Comparison of ENCODE assay signal across 23 cellular contexts in the genomic region with DNA sequence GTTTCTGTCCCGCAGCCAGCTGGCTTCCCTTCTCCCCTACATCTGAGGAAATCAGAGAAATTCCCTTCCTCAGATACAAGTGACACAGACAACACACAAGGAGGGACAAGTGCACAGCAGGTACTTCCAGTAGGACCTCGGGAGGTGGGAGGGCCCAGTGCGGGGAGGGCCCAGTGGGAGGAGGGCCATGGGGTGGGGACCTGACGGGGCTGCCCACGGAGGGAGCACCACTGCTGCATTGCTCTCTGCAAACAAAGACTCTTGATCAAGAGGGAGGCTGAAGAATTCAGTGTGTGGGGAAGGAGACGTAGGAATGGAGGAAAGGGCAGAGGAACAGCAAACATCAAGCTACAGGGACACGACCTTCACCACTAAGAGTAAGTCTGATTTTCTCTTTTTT. TPM values are rescaled to one million over a fixed set of nuclear protein-coding genes. Genes with fewer than 3 reads are reported as not detected.
A peak's percentile ranks its signal among the peaks of the same experiment; 100 is the strongest.
DNase-seq lines count a peak whose midpoint lies in the region; ATAC-seq and TF ChIP-seq lines count a peak whose summit lies in the region.
"Had no signal": no experiment of that assay in that cellular context is flagged by ENCODE, and none has a peak within 500 bp of the region (broad histone marks: within the 10 kb centered on the region; RNA-seq: fewer than 3 reads in every experiment).

No MANE protein-coding gene starts in this region.

- WGBS in right cardiac atrium, result 81% methylated on average over 7 of the region's 7 CpGs
- 72 to 82% (median 75%) methylated on average over 7 of the region's 7 CpGs for WGBS in heart left ventricle, 4 donors

- H3K9me2 ChIP-seq in Karpas-422 (replicated peaks; ENCODE audit: insufficient read depth, low read length), result no peaks in the 10 kb centered on the region

- H3K9ac ChIP-seq in Karpas-422 (ENCODE audit: low read length), result no peak overlapping the region
- H3K9ac ChIP-seq: BLaER1, GM23248 had no signal

- H3K4me1 ChIP-seq in right cardiac atrium (ENCODE audit: control insufficient read depth, insufficient read depth, low read length) (no peaks in the 10 kb centered on the region), heart left ventricle (peaks cover 0 to 28% (median 0%) of the 10 kb centered on the region in 12 donors), left lung (peaks cover 0 to 11% of the 10 kb centered on the region in 2 donors), Karpas-422 (ENCODE audit: low read length) (peaks cover 12% of the 10 kb centered on the region)
- H3K4me1 ChIP-seq: BLaER1, Caco-2, HAP-1, Peyer's patch, SJSA1 had no signal

- no peak overlapping the region for H3K4me3 Mint-ChIP-seq in activated T-helper 17 cell treated with anti-CD3 and anti-CD28 coated beads, Interleukin-2, amount 50 U/mL, for 72 hours
- no peak overlapping the region for H3K4me3 Mint-ChIP-seq in stimulated activated effector memory CD8-positive, alpha-beta T cell treated with anti-CD3 and anti-CD28 coated beads, Interleukin-12 subunit alpha, Interleukin-12 subunit beta, amount 100 ng/mL, for 72 hours
- H3K4me3 Mint-ChIP-seq: CD4-positive, alpha-beta T cell had no signal

- no peaks in the 10 kb centered on the region for H4K20me1 ChIP-seq in Karpas-422 (ENCODE audit: insufficient read depth, low read depth, low read length)

- no peaks in the 10 kb centered on the region for H3K9me3 Mint-ChIP-seq in activated T-helper 17 cell treated with anti-CD3 and anti-CD28 coated beads, Interleukin-2, amount 50 U/mL, for 72 hours
- no peaks in the 10 kb centered on the region for H3K9me3 Mint-ChIP-seq in stimulated activated effector memory CD8-positive, alpha-beta T cell treated with anti-CD3 and anti-CD28 coated beads, Interleukin-12 subunit alpha, Interleukin-12 subunit beta, amount 100 ng/mL, for 72 hours
- H3K9me3 Mint-ChIP-seq: CD4-positive, alpha-beta T cell had no signal

- ATAC-seq in right cardiac atrium (peak; percentile 20 to 63), heart left ventricle (no peak), left lung (peak; percentile 22)
- ATAC-seq in activated T-helper 17 cell treated with anti-CD3 and anti-CD28 coated beads, Interleukin-2, amount 50 U/mL, for 72 hours (replicated peaks), result no peak
- ATAC-seq in stimulated activated effector memory CD8-positive, alpha-beta T cell treated with anti-CD3 and anti-CD28 coated beads, Interleukin-12 subunit alpha, Interleukin-12 subunit beta, amount 100 ng/mL, for 72 hours, result no peak
- ATAC-seq: K562 had no signal

- no peak for TF ChIP-seq POLR2A in heart left ventricle (IDR thresholded peaks at IDR 0.05)

- H3K27ac Mint-ChIP-seq in activated T-helper 17 cell treated with anti-CD3 and anti-CD28 coated beads, Interleukin-2, amount 50 U/mL, for 72 hours, result peak overlapping the region; percentile 69
- peak overlapping the region; percentile 76 for H3K27ac Mint-ChIP-seq in stimulated activated effector memory CD8-positive, alpha-beta T cell treated with anti-CD3 and anti-CD28 coated beads, Interleukin-12 subunit alpha, Interleukin-12 subunit beta, amount 100 ng/mL, for 72 hours
- H3K27ac Mint-ChIP-seq: CD4-positive, alpha-beta T cell had no signal

- H3K9me3 ChIP-seq in right cardiac atrium (ENCODE audit: control insufficient read depth, low read length) (no peaks in the 10 kb centered on the region), heart left ventricle (no peaks in the 10 kb centered on the region), left lung (no peaks in the 10 kb centered on the region), Karpas-422 (ENCODE audit: low read length) (no peaks in the 10 kb centered on the region)
- H3K9me3 ChIP-seq: BLaER1, Caco-2, HAP-1, Peyer's patch, SJSA1 had no signal

- H2AFZ ChIP-seq in Karpas-422 (ENCODE audit: low read length), result no peak overlapping the region
- H2AFZ ChIP-seq: GM23248 had no signal

- H3K4me2 ChIP-seq in Karpas-422 (ENCODE audit: low read depth, low read length, poor library complexity, severe bottlenecking), result no peak overlapping the region
- H3K4me2 ChIP-seq: BLaER1 had no signal

- intact Hi-C loops in right cardiac atrium (cut with DNase I), result loop anchor here in 1 of 4 donors (5.0 kb wide), 1 partner anchor 38 kb away; no protein-coding TSS in a partner anchor
- intact Hi-C loops in heart left ventricle (cut with DNase I), result loop anchor here in 5 of 10 donors (5.0 kb wide), 1 partner anchor 38 kb away; no protein-coding TSS in a partner anchor
- intact Hi-C loops in left lung (cut with DNase I), result no loop called here

- DNase-seq in right cardiac atrium (peak in 1 of 3 donors; percentile 33), heart left ventricle (no peak), left lung (no peak), GM13976 (ENCODE audit: low spot score) (no peak), NCI-H2107 (lab: John Stamatoyannopoulos, UW) (no peak), Karpas-422 (no peak)
- no peak for DNase-seq in stimulated activated effector memory CD8-positive, alpha-beta T cell treated with anti-CD3 and anti-CD28 coated beads, Interleukin-12 subunit alpha, Interleukin-12 subunit beta, amount 100 ng/mL, for 72 hours (ENCODE audit: low spot score in 2 of 2)
- DNase-seq: Caco-2; CD4-positive, alpha-beta T cell; DMS 273 treated with DMSO at 0.1 percent for 48 hours; DMS79 treated with DMSO at 0.1 percent for 48 hours; GM23248; NCI-H1092; NCI-H1436; NCI-H1930; NCI-H345; NCI-H524 treated with DMSO at 0.1 percent for 48 hours; Peyer's patch had no signal

- H3K79me2 ChIP-seq in Karpas-422 (ENCODE audit: low read length), result peaks cover 14% of the 10 kb centered on the region

- H3K27me3 ChIP-seq in right cardiac atrium (ENCODE audit: control insufficient read depth, insufficient read depth) (no peaks in the 10 kb centered on the region), heart left ventricle (no peaks in the 10 kb centered on the region), left lung (no peaks in the 10 kb centered on the region), Karpas-422 (ENCODE audit: low read length) (no peaks in the 10 kb centered on the region)
- H3K27me3 ChIP-seq: BLaER1, Peyer's patch, SJSA1 had no signal

- in situ Hi-C loops in GM13976 (cut with MboI; ENCODE audit: low sequenced_read_pairs, unreplicated experiment), result no loop called here

- no peaks in the 10 kb centered on the region for H3K27me3 Mint-ChIP-seq in activated T-helper 17 cell treated with anti-CD3 and anti-CD28 coated beads, Interleukin-2, amount 50 U/mL, for 72 hours
- H3K27me3 Mint-ChIP-seq: CD4-positive, alpha-beta T cell had no signal

- H3K36me3 ChIP-seq in heart left ventricle, result peaks cover 5 to 77% (median 50%) of the 10 kb centered on the region in 9 donors
- peaks cover 0 to 71% of the 10 kb centered on the region in 2 donors for H3K36me3 ChIP-seq in left lung
- peaks cover 43% of the 10 kb centered on the region; the same call in 1 of the 2 replicates for H3K36me3 ChIP-seq in Karpas-422 (ENCODE audit: insufficient read depth, low read length)

- TF ChIP-seq CTCF in heart left ventricle (IDR thresholded peaks at IDR 0.05) (no peak), left lung (IDR thresholded peaks at IDR 0.05) (no peak), GM13976 (IDR thresholded peaks at IDR 0.05; ENCODE audit: borderline replicate concordance, control extremely low read depth, extremely low read depth, insufficient read depth, missing control alignments) (no peak)

- H3K36me3 Mint-ChIP-seq in activated T-helper 17 cell treated with anti-CD3 and anti-CD28 coated beads, Interleukin-2, amount 50 U/mL, for 72 hours (ENCODE audit: low read depth), result peaks cover 87% of the 10 kb centered on the region
- peaks cover 79% of the 10 kb centered on the region for H3K36me3 Mint-ChIP-seq in stimulated activated effector memory CD8-positive, alpha-beta T cell treated with anti-CD3 and anti-CD28 coated beads, Interleukin-12 subunit alpha, Interleukin-12 subunit beta, amount 100 ng/mL, for 72 hours

- peaks cover 57% of the 10 kb centered on the region for H3K4me1 Mint-ChIP-seq in activated T-helper 17 cell treated with anti-CD3 and anti-CD28 coated beads, Interleukin-2, amount 50 U/mL, for 72 hours
- H3K4me1 Mint-ChIP-seq in stimulated activated effector memory CD8-positive, alpha-beta T cell treated with anti-CD3 and anti-CD28 coated beads, Interleukin-12 subunit alpha, Interleukin-12 subunit beta, amount 100 ng/mL, for 72 hours, result peaks cover 52% of the 10 kb centered on the region

- no peak overlapping the region for H3K27ac ChIP-seq in right cardiac atrium (ENCODE audit: low read length)
- no peak overlapping the region for H3K27ac ChIP-seq in heart left ventricle
- no peak overlapping the region for H3K27ac ChIP-seq in left lung
- no peak overlapping the region for H3K27ac ChIP-seq in Karpas-422 (ENCODE audit: low read length)
- H3K27ac ChIP-seq: BLaER1, GM23248, Peyer's patch, SJSA1 had no signal

- H3K4me3 ChIP-seq in right cardiac atrium (ENCODE audit: low read length) (no peak overlapping the region), heart left ventricle (no peak overlapping the region), left lung (no peak overlapping the region), Karpas-422 (ENCODE audit: low read length) (no peak overlapping the region)
- H3K4me3 ChIP-seq: BLaER1, GM23248, HAP-1, K562, Peyer's patch, SJSA1 had no signal

RNA-seq across cellular contexts. Expression of gene TAP2, which starts 9.0 kb away (rescaled TPM):
- total RNA-seq in right cardiac atrium (10 to 100 TPM; 17.0 to 23.3 (median 20.4) TPM), heart left ventricle (100 to 1,000 TPM in 1 of 9 donors, 10 to 100 TPM in 6, 1 to 10 TPM in 2; 5.4 to 107 (median 14.9) TPM), left lung (10 to 100 TPM; 75.9 to 90.0 TPM)
- polyA plus RNA-seq in right cardiac atrium (11.2 TPM), heart left ventricle (10 to 100 TPM in 1 of 2 donors, 1 to 10 TPM in 1; 7.7 to 12.0 TPM)
- total RNA-seq in activated T-helper 17 cell treated with anti-CD3 and anti-CD28 coated beads, Interleukin-2, amount 50 U/mL, for 72 hours, result 100 to 1,000 TPM in 1 of 2 donors, 10 to 100 TPM in 1; 94.0 to 169 TPM
- total RNA-seq in Karpas-422 (2014; rRNA removed; shearing (Covaris generic); ENCODE audit: low replicate concordance), result 93.0 and 140 TPM in 2 replicates

RNA-seq across cellular contexts. Expression of gene HLA-DOB, which starts 12.7 kb away (rescaled TPM):
- total RNA-seq in right cardiac atrium, result under 1 TPM in 2 of 4 donors, not detected in 2; 0.20 to 0.22 TPM
- 0.20 TPM for polyA plus RNA-seq in right cardiac atrium
- 1 to 10 TPM in 1 of 9 donors, under 1 TPM in 6, not detected in 2; 0.25 to 2.7 (median 0.60) TPM for total RNA-seq in heart left ventricle
- polyA plus RNA-seq in heart left ventricle, result under 1 TPM; 0.30 to 0.76 TPM
- total RNA-seq in activated T-helper 17 cell treated with anti-CD3 and anti-CD28 coated beads, Interleukin-2, amount 50 U/mL, for 72 hours, result 1 to 10 TPM; 2.8 to 4.2 TPM
- 1 to 10 TPM; 1.5 to 2.8 TPM for total RNA-seq in left lung
- total RNA-seq in Karpas-422 (2014; rRNA removed; shearing (Covaris generic); ENCODE audit: low replicate concordance), result 77.3 and 91.6 TPM in 2 replicates
- total RNA-seq: GM23248 had no signal
- polyA plus RNA-seq: GM23248 had no signal

RNA-seq across cellular contexts. Expression of gene PSMB8, which starts 14.4 kb away (rescaled TPM):
- total RNA-seq in right cardiac atrium (10 to 100 TPM; 14.8 to 28.4 (median 18.8) TPM), heart left ventricle (100 to 1,000 TPM in 1 of 9 donors, 10 to 100 TPM in 8; 11.1 to 115 (median 15.2) TPM), left lung (100 to 1,000 TPM in 1 of 2 donors, 10 to 100 TPM in 1; 93.6 to 122 TPM)
- polyA plus RNA-seq in right cardiac atrium (23.0 TPM), heart left ventricle (10 to 100 TPM; 23.1 to 32.6 TPM)
- 100 to 1,000 TPM; 286 to 344 TPM for total RNA-seq in activated T-helper 17 cell treated with anti-CD3 and anti-CD28 coated beads, Interleukin-2, amount 50 U/mL, for 72 hours
- 212 and 306 TPM in 2 replicates for total RNA-seq in Karpas-422 (2014; rRNA removed; shearing (Covaris generic); ENCODE audit: low replicate concordance)

RNA-seq across cellular contexts. Expression of gene TAP1, which starts 24.0 kb away (rescaled TPM):
- total RNA-seq in right cardiac atrium (10 to 100 TPM; 15.7 to 25.0 (median 18.6) TPM), heart left ventricle (100 to 1,000 TPM in 1 of 9 donors, 10 to 100 TPM in 8; 15.1 to 207 (median 20.3) TPM), left lung (10 to 100 TPM; 79.3 to 99.2 TPM)
- polyA plus RNA-seq in right cardiac atrium (20.1 TPM), heart left ventricle (10 to 100 TPM; 21.6 to 44.5 TPM)
- total RNA-seq in activated T-helper 17 cell treated with anti-CD3 and anti-CD28 coated beads, Interleukin-2, amount 50 U/mL, for 72 hours, result 100 to 1,000 TPM; 302 to 387 TPM
- total RNA-seq in Karpas-422 (2014; rRNA removed; shearing (Covaris generic); ENCODE audit: low replicate concordance), result 120 and 171 TPM in 2 replicates

RNA-seq across cellular contexts. Expression of gene PSMB9, which starts 24.5 kb away (rescaled TPM):
- 10 to 100 TPM in 3 of 4 donors, 1 to 10 TPM in 1; 8.2 to 22.7 (median 14.7) TPM for total RNA-seq in right cardiac atrium
- 17.1 TPM for polyA plus RNA-seq in right cardiac atrium
- 100 to 1,000 TPM in 1 of 9 donors, 10 to 100 TPM in 7, 1 to 10 TPM in 1; 8.9 to 182 (median 14.6) TPM for total RNA-seq in heart left ventricle
- 10 to 100 TPM; 15.7 to 23.3 TPM for polyA plus RNA-seq in heart left ventricle
- 100 to 1,000 TPM; 203 to 215 TPM for total RNA-seq in activated T-helper 17 cell treated with anti-CD3 and anti-CD28 coated beads, Interleukin-2, amount 50 U/mL, for 72 hours
- total RNA-seq in left lung, result 10 to 100 TPM; 50.0 to 67.9 TPM
- 185 and 284 TPM in 2 replicates for total RNA-seq in Karpas-422 (2014; rRNA removed; shearing (Covaris generic); ENCODE audit: low replicate concordance)

Comparison
In these comparisons a context has a peak if more than half of its experiments do, and no peak if none do; other contexts are left out.
1. ATAC-seq: peak in right cardiac atrium (2 of 2) and left lung (single experiment); none in heart left ventricle (0 of 4), activated T-helper 17 cell treated with anti-CD3 and anti-CD28 coated beads, Interleukin-2, amount 50 U/mL, for 72 hours (single experiment) and stimulated activated effector memory CD8-positive, alpha-beta T cell treated with anti-CD3 and anti-CD28 coated beads, Interleukin-12 subunit alpha, Interleukin-12 subunit beta, amount 100 ng/mL, for 72 hours (single experiment).
2. RNA of gene HLA-DOB, which starts 12.7 kb away (total RNA-seq): 77.3 to 91.6 TPM in Karpas-422; 2.8 to 4.2 TPM in activated T-helper 17 cell treated with anti-CD3 and anti-CD28 coated beads, Interleukin-2, amount 50 U/mL, for 72 hours, 1.5 to 2.8 TPM in left lung, 0.25 to 2.7 TPM in heart left ventricle and 0.20 to 0.22 TPM in right cardiac atrium; every median in the first group is over 10 times any median in the second.